1 cellular context compared by ENCODE assay signal in the genomic region with DNA sequence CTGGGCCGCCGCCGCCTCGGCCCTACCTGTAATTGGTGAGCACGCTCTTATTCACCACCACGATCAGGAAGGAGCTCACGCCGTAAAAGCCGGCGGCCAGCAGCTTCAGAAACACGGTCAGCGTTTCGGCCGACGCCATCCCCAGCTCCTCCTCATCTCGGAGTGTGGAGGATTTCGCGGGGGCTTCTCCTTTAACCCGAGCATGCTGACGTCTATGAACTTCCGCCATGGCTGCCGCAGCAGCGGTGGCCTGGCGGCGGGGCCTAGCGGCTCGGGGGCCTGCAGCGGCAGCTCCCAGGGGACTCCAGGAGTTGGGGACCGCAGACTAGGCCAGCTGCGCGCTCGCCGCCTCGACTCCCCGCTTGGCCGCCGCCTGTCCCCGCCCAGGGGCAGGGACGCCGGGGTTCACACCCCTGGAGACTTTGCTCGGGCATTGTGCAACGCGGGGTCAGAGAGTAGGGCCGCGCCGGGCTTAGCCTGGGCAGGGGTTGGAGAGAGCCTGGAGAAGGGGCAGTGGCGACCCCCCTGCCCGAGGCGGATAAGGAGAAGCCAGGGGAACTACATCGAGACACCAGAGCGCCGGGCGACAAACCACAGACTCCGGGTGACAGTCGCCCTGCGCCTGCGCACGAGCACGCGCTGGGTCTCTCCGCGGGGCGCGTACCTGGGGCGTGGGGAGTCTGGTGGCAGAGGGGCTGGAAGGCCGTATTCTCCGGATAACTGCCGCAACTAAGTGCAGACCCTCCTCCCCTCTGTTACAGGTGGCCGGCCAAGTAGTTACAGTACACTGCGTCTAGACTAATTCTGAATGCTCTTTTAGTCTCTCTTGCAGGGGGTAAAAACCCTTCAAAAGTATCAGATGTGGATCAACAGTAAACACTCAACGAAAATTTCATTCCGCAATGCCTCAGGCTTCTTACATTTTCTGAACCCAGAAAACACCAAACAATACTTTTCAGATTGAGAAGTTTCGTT.
TF ChIP-seq lines count a peak whose summit lies in the region.

Gene SLC35D1, minus strand, starts transcription at position 364 of the 975 bp plus-strand sequence. Its CDS starts 135 bp downstream, at position 229.

TF ChIP-seq in HepG2, 621 proteins besides CTCF, POLR2A, EP300 and RAD21 (continued from another document and continues in another):
- TF ChIP-seq DZIP1 (CRISPR knock-in tag; IDR thresholded peaks at IDR 0.05) = 0 out of 2 replicates have a peak, but pooled peaks have one; percentile 81
- TF ChIP-seq ZNF235 (CRISPR knock-in tag; IDR thresholded peaks at IDR 0.05; ENCODE audit: borderline replicate concordance) = peak; percentile 66; the same call in 1 of the 2 replicates
- TF ChIP-seq, protein P1, sequence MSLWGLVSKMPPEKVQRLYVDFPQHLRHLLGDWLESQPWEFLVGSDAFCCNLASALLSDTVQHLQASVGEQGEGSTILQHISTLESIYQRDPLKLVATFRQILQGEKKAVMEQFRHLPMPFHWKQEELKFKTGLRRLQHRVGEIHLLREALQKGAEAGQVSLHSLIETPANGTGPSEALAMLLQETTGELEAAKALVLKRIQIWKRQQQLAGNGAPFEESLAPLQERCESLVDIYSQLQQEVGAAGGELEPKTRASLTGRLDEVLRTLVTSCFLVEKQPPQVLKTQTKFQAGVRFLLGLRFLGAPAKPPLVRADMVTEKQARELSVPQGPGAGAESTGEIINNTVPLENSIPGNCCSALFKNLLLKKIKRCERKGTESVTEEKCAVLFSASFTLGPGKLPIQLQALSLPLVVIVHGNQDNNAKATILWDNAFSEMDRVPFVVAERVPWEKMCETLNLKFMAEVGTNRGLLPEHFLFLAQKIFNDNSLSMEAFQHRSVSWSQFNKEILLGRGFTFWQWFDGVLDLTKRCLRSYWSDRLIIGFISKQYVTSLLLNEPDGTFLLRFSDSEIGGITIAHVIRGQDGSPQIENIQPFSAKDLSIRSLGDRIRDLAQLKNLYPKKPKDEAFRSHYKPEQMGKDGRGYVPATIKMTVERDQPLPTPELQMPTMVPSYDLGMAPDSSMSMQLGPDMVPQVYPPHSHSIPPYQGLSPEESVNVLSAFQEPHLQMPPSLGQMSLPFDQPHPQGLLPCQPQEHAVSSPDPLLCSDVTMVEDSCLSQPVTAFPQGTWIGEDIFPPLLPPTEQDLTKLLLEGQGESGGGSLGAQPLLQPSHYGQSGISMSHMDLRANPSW (CRISPR knock-in tag; IDR thresholded peaks at IDR 0.05; ENCODE audit: borderline replicate concordance) = peak; percentile 49; the same call in 1 of the 2 replicates
- TF ChIP-seq BHLHE40 (IDR thresholded peaks at IDR 0.05; ENCODE audit: low read length) = no peak
- no peak for TF ChIP-seq HCFC1 (IDR thresholded peaks at IDR 0.05; ENCODE audit: low read depth, low read length)
- TF ChIP-seq ZBTB7B (CRISPR knock-in tag; IDR thresholded peaks at IDR 0.05) = peak; percentile 98
- TF ChIP-seq, protein P2, sequence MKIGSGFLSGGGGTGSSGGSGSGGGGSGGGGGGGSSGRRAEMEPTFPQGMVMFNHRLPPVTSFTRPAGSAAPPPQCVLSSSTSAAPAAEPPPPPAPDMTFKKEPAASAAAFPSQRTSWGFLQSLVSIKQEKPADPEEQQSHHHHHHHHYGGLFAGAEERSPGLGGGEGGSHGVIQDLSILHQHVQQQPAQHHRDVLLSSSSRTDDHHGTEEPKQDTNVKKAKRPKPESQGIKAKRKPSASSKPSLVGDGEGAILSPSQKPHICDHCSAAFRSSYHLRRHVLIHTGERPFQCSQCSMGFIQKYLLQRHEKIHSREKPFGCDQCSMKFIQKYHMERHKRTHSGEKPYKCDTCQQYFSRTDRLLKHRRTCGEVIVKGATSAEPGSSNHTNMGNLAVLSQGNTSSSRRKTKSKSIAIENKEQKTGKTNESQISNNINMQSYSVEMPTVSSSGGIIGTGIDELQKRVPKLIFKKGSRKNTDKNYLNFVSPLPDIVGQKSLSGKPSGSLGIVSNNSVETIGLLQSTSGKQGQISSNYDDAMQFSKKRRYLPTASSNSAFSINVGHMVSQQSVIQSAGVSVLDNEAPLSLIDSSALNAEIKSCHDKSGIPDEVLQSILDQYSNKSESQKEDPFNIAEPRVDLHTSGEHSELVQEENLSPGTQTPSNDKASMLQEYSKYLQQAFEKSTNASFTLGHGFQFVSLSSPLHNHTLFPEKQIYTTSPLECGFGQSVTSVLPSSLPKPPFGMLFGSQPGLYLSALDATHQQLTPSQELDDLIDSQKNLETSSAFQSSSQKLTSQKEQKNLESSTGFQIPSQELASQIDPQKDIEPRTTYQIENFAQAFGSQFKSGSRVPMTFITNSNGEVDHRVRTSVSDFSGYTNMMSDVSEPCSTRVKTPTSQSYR (CRISPR knock-in tag; IDR thresholded peaks at IDR 0.05; ENCODE audit: borderline replicate concordance) = peak; percentile 48; the same call in 1 of the 2 replicates
- peak; percentile 86 for TF ChIP-seq DMAP1 (CRISPR knock-in tag; IDR thresholded peaks at IDR 0.05)
- no peak for TF ChIP-seq ZNF572 (CRISPR knock-in tag; IDR thresholded peaks at IDR 0.05)
- TF ChIP-seq TAF15 (IDR thresholded peaks at IDR 0.05; ENCODE audit: low read depth, low read length, poor library complexity, severe bottlenecking) = no peak
- no peak for TF ChIP-seq ZMYM2 (CRISPR knock-in tag; IDR thresholded peaks at IDR 0.05)
- TF ChIP-seq IKZF4 (CRISPR knock-in tag; IDR thresholded peaks at IDR 0.05; ENCODE audit: borderline replicate concordance, low read depth, not compliant biosample characterization) = no peak
- TF ChIP-seq DMTF1 (CRISPR knock-in tag; IDR thresholded peaks at IDR 0.05) = no peak
- TF ChIP-seq CHD4 (IDR thresholded peaks at IDR 0.05; ENCODE audit: borderline replicate concordance, low read length) = no peak
- TF ChIP-seq SAP130 (CRISPR knock-in tag; IDR thresholded peaks at IDR 0.05; ENCODE audit: low read depth) = peak; percentile 67
- TF ChIP-seq CREB1 (IDR thresholded peaks at IDR 0.05) = no peak
- peak; percentile 72 for TF ChIP-seq CREB1 (CRISPR knock-in tag; IDR thresholded peaks at IDR 0.05)
- TF ChIP-seq MAFG (CRISPR knock-in tag; IDR thresholded peaks at IDR 0.05) = no peak
- no peak for TF ChIP-seq MTF1 (CRISPR knock-in tag; IDR thresholded peaks at IDR 0.05)
- TF ChIP-seq PATZ1 (CRISPR knock-in tag; IDR thresholded peaks at IDR 0.05) = peak; percentile 85
- TF ChIP-seq, protein P3, sequence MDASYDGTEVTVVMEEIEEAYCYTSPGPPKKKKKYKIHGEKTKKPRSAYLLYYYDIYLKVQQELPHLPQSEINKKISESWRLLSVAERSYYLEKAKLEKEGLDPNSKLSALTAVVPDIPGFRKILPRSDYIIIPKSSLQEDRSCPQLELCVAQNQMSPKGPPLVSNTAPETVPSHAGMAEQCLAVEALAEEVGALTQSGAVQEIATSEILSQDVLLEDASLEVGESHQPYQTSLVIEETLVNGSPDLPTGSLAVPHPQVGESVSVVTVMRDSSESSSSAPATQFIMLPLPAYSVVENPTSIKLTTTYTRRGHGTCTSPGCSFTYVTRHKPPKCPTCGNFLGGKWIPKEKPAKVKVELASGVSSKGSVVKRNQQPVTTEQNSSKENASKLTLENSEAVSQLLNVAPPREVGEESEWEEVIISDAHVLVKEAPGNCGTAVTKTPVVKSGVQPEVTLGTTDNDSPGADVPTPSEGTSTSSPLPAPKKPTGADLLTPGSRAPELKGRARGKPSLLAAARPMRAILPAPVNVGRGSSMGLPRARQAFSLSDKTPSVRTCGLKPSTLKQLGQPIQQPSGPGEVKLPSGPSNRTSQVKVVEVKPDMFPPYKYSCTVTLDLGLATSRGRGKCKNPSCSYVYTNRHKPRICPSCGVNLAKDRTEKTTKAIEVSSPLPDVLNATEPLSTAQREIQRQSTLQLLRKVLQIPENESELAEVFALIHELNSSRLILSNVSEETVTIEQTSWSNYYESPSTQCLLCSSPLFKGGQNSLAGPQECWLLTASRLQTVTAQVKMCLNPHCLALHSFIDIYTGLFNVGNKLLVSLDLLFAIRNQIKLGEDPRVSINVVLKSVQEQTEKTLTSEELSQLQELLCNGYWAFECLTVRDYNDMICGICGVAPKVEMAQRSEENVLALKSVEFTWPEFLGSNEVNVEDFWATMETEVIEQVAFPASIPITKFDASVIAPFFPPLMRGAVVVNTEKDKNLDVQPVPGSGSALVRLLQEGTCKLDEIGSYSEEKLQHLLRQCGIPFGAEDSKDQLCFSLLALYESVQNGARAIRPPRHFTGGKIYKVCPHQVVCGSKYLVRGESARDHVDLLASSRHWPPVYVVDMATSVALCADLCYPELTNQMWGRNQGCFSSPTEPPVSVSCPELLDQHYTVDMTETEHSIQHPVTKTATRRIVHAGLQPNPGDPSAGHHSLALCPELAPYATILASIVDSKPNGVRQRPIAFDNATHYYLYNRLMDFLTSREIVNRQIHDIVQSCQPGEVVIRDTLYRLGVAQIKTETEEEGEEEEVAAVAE (CRISPR knock-in tag; IDR thresholded peaks at IDR 0.05; ENCODE audit: borderline replicate concordance) = 0 out of 2 replicates have a peak, but pooled peaks have one; percentile 59
- no peak for TF ChIP-seq CBX1 (IDR thresholded peaks at IDR 0.05; ENCODE audit: low read depth)
- no peak for TF ChIP-seq FOSL1 (CRISPR knock-in tag; IDR thresholded peaks at IDR 0.05; ENCODE audit: borderline replicate concordance)
- no peak; the same call in 1 of the 2 replicates for TF ChIP-seq RFXAP (CRISPR knock-in tag; IDR thresholded peaks at IDR 0.05; ENCODE audit: borderline replicate concordance)
- peak; percentile 87 for TF ChIP-seq ZNF510 (CRISPR knock-in tag; IDR thresholded peaks at IDR 0.05; ENCODE audit: low read depth)
- TF ChIP-seq IRF9 (CRISPR knock-in tag; IDR thresholded peaks at IDR 0.05; ENCODE audit: borderline replicate concordance) = no peak
- 0 out of 2 replicates have a peak, but pooled peaks have one; percentile 61 for TF ChIP-seq ZNF44 (CRISPR knock-in tag; IDR thresholded peaks at IDR 0.05)
- TF ChIP-seq, protein P4, sequence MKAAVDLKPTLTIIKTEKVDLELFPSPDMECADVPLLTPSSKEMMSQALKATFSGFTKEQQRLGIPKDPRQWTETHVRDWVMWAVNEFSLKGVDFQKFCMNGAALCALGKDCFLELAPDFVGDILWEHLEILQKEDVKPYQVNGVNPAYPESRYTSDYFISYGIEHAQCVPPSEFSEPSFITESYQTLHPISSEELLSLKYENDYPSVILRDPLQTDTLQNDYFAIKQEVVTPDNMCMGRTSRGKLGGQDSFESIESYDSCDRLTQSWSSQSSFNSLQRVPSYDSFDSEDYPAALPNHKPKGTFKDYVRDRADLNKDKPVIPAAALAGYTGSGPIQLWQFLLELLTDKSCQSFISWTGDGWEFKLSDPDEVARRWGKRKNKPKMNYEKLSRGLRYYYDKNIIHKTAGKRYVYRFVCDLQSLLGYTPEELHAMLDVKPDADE (CRISPR knock-in tag; IDR thresholded peaks at IDR 0.05) = no peak
- TF ChIP-seq NONO (IDR thresholded peaks at IDR 0.05) = no peak
- peak; percentile 93 for TF ChIP-seq NONO (CRISPR knock-in tag; conservative IDR thresholded peaks at IDR 0.05)
- no peak for TF ChIP-seq ZNF264 (CRISPR knock-in tag; IDR thresholded peaks at IDR 0.05)
